ENCODE assay signal across 26 cellular contexts in the genomic region with DNA sequence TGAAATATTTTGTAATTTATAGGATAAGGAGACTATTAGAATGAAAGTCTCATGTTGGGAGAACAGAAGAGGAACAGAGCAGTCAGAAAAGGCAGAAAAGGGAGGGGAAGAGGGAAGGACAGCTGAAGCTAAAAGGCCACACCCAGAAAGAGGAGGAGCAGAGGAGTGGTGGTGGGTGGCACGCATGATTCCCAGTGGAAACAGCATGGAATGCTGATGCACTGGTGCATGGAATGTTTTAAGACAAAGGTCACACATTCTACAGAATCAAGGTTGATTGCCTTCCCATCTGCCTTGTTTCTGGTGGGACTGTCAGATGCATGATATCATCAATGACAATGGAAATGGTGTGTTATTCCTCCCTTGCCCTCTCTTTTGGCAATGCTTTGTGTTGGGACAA.
"Had no signal": no experiment of that assay in that cellular context is flagged by ENCODE, and none has a peak within 500 bp of the region (broad histone marks: within the 10 kb centered on the region; RNA-seq: fewer than 3 reads in every experiment).

No MANE protein-coding gene starts in this region.

- H3K27me3 Mint-ChIP-seq: stimulated activated naive CD8-positive, alpha-beta T cell treated with anti-CD3 and anti-CD28 coated beads, Interleukin-15, Interleukin-2, amounts not matched to agents 100 ng/mL and 50 ng/mL, for 24 hours had no signal

- H3K4me3 Mint-ChIP-seq: immature natural killer cell; naive thymus-derived CD4-positive, alpha-beta T cell; nephron; neural progenitor cell; stimulated activated naive B cell treated with anti-CD40 and anti-IgM and Interleukin-4, amounts not matched to agents 10 μg/mL and 1 μg/mL and 100 μg/mL, for 72 hours; stimulated activated naive CD8-positive, alpha-beta T cell treated with anti-CD3 and anti-CD28 coated beads, Interleukin-15, Interleukin-2, amounts not matched to agents 100 ng/mL and 50 ng/mL, for 24 hours had no signal

- H3K27ac Mint-ChIP-seq: immature natural killer cell; naive thymus-derived CD4-positive, alpha-beta T cell; nephron; neural progenitor cell; stimulated activated naive B cell treated with anti-CD40 and anti-IgM and Interleukin-4, amounts not matched to agents 10 μg/mL and 1 μg/mL and 100 μg/mL, for 72 hours; stimulated activated naive CD8-positive, alpha-beta T cell treated with anti-CD3 and anti-CD28 coated beads, Interleukin-15, Interleukin-2, amounts not matched to agents 100 ng/mL and 50 ng/mL, for 24 hours had no signal

- H3K36me3 Mint-ChIP-seq: immature natural killer cell; naive thymus-derived CD4-positive, alpha-beta T cell; neural progenitor cell; stimulated activated naive B cell treated with anti-CD40 and anti-IgM and Interleukin-4, amounts not matched to agents 10 μg/mL and 1 μg/mL and 100 μg/mL, for 72 hours had no signal

- H3K9me3 Mint-ChIP-seq: nephron; neural progenitor cell; stimulated activated naive CD8-positive, alpha-beta T cell treated with anti-CD3 and anti-CD28 coated beads, Interleukin-15, Interleukin-2, amounts not matched to agents 100 ng/mL and 50 ng/mL, for 24 hours had no signal

- DNase-seq: dermis blood vessel endothelial cell; effector memory CD4-positive, alpha-beta T cell; erythroblast; esophagus squamous epithelium; foreskin melanocyte; glutamatergic neuron; heart right ventricle; hippocampal formation; immature natural killer cell; left lung; mesenchymal stem cell; midbrain; naive thymus-derived CD4-positive, alpha-beta T cell; ovary; posterior cingulate gyrus; retina; right lobe of liver; small intestine; stimulated activated CD4-positive, alpha-beta T cell treated with anti-CD3 and anti-CD28 coated beads, Interleukin-15, amount 100 ng/mL, for 24 hours; stimulated activated CD4-positive, alpha-beta T cell treated with anti-CD3 and anti-CD28 coated beads, Interleukin-2, amount 100 ng/mL, for 48 hours; stimulated activated naive B cell treated with anti-CD40 and anti-IgM and Interleukin-4, amounts not matched to agents 10 μg/mL and 1 μg/mL and 100 μg/mL, for 72 hours; upper lobe of right lung; uterus had no signal

- ATAC-seq: heart right ventricle; left lung; naive thymus-derived CD4-positive, alpha-beta T cell; right lobe of liver; stimulated activated naive B cell treated with anti-CD40 and anti-IgM and Interleukin-4, amounts not matched to agents 10 μg/mL and 1 μg/mL and 100 μg/mL, for 72 hours; upper lobe of right lung had no signal

- H3K4me1 Mint-ChIP-seq: immature natural killer cell; nephron; neural progenitor cell; stimulated activated naive B cell treated with anti-CD40 and anti-IgM and Interleukin-4, amounts not matched to agents 10 μg/mL and 1 μg/mL and 100 μg/mL, for 72 hours had no signal
